ENCODE assay signal across 8 cellular contexts in the genomic region with DNA sequence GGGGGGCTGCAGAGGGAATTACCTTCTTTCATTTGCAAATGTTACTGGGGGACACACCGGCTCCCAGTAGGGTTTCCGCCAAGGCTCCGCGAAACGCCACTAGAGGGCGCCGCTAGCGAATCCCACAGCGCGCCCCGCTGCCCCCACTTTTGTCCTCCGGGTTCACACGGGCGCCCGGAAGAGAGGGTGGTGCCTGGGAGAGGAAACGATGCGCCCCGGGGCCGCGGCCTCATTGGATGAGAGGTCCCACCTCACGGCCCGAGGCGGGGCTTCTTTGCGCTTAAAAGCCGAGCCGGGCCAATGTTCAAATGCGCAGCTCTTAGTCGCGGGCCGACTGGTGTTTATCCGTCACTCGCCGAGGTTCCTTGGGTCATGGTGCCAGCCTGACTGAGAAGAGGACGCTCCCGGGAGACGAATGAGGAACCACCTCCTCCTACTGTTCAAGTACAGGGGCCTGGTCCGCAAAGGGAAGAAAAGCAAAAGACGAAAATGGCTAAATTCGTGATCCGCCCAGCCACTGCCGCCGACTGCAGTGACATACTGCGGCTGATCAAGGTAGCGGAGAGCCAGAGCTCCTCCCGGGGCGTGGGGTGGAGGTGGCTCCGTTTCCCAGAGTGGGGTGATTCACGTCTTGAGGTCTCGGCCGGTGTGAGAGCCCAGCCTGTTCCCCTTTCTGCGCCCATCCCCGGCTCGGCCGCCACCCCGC. TPM values are rescaled to one million over a fixed set of nuclear protein-coding genes. Genes with fewer than 3 reads are reported as not detected.
DNase-seq lines count a peak whose midpoint lies in the region; ATAC-seq and TF ChIP-seq lines count a peak whose summit lies in the region.

A gene (plus strand): TSS at position 311 of the 706 bp plus-strand sequence. CDS start 179 bp downstream, at position 490.

- TF ChIP-seq CTCF in AG09319 (IDR thresholded peaks at IDR 0.05; ENCODE audit: low read depth, low read length) (peak; percentile 71), WTC11 (IDR thresholded peaks at IDR 0.05) (peak; percentile 55), cardiac fibroblast (IDR thresholded peaks at IDR 0.05; ENCODE audit: low read depth, low read length) (peak; percentile 67), spleen (IDR thresholded peaks at IDR 0.05 in 8 of 11, conservative IDR thresholded peaks at IDR 0.05 in 3 of 11) (peak; percentile 63 to 89 (median 82))

- ATAC-seq in HG03196 (IDR thresholded peaks at IDR 0.05; ENCODE audit: unreplicated experiment) (peak; percentile 83), WTC11 (peak; percentile 99)

- POLR2A ChIA-PET in WTC11 (lab: Charles Lee): interaction anchor here (0.6 to 1.6 kb wide), 6 partner anchors 30 to 124 kb away, joined by 3 to 9 read pairs (median 4); a partner anchor contains a TSS

- no peaks in the 10 kb centered on the region for H3K9me3 Mint-ChIP-seq in WTC11

- H3K9me3 ChIP-seq in spleen: peaks cover 0 to 5% (median 0%) of the 10 kb centered on the region in 8 donors

- peaks cover 8 to 36% (median 20%) of the 10 kb centered on the region in 6 donors for H3K4me1 ChIP-seq in spleen

- CTCF ChIA-PET in WTC11 (lab: Charles Lee): interaction anchor here (1.0 to 2.0 kb wide), 9 partner anchors 14 to 271 kb away, joined by 3 to 27 read pairs (median 5); a partner anchor contains a TSS

- no peaks in the 10 kb centered on the region for H3K27me3 ChIP-seq in spleen (replicated peaks in 1 of 7)

- peak; percentile 100 for TF ChIP-seq POLR2A in GM18951 (IDR thresholded peaks at IDR 0.05; ENCODE audit: extremely low read depth, insufficient read depth, insufficient read length)
- TF ChIP-seq POLR2A in spleen (IDR thresholded peaks at IDR 0.05): peak; percentile 93 to 98 (median 98)

- H3K36me3 ChIP-seq in spleen: peaks cover 0 to 19% (median 7%) of the 10 kb centered on the region in 6 donors

- in situ Hi-C loops in GM18951 (cut with MboI; ENCODE audit: low sequenced_read_pairs, unreplicated experiment): no loop called here

- peak within 1 kb of the TSS; percentile 68 to 73 for H3K4me3 ChIP-seq in cardiac fibroblast (replicated peaks in 1 of 2; ENCODE audit: low read depth in 2 of 2, low read length in 2 of 2)
- peak within 1 kb of the TSS; percentile 40 to 77 (median 52) for H3K4me3 ChIP-seq in spleen

- intact Hi-C loops in spleen (cut with DNase I; ENCODE audit: low total_unique reads): no loop called here

- H3K27ac Mint-ChIP-seq in WTC11: peak within 1 kb of the TSS; percentile 94

- 0 to 27% (median 1%) methylated on average over 20 to 55 of the region's 55 CpGs for WGBS in spleen, 5 donors

- peak within 1 kb of the TSS; percentile 93 for H3K4me3 Mint-ChIP-seq in WTC11

- DNase-seq in AG09319 (ENCODE audit: extremely low read depth, low read depth) (peak; percentile 87), NCI-H226 (peak; percentile 89), WTC11 (ENCODE audit: low spot score) (peak; percentile 95), cardiac fibroblast (ENCODE audit: low read depth in 2 of 2) (peak; percentile 95 to 97), iPS-NIHi7 (ENCODE audit: extremely low spot score) (peak; percentile 98), spleen (peak; percentile 97)

- no peaks in the 10 kb centered on the region; the same call in 1 of the 2 replicates for H3K27me3 Mint-ChIP-seq in WTC11 (ENCODE audit: low read depth)

- peak within 1 kb of the TSS; percentile 86 to 98 (median 96) for H3K27ac ChIP-seq in spleen

- peaks cover 23% of the 10 kb centered on the region for H3K4me1 Mint-ChIP-seq in WTC11

- peaks cover 24% of the 10 kb centered on the region for H3K36me3 Mint-ChIP-seq in WTC11

TF ChIP-seq in WTC11, 78 proteins besides CTCF, POLR2A, EP300 and RAD21:
- TF ChIP-seq SOX15 (CRISPR knock-in tag; IDR thresholded peaks at IDR 0.05): no peak
- TF ChIP-seq, protein P1, sequence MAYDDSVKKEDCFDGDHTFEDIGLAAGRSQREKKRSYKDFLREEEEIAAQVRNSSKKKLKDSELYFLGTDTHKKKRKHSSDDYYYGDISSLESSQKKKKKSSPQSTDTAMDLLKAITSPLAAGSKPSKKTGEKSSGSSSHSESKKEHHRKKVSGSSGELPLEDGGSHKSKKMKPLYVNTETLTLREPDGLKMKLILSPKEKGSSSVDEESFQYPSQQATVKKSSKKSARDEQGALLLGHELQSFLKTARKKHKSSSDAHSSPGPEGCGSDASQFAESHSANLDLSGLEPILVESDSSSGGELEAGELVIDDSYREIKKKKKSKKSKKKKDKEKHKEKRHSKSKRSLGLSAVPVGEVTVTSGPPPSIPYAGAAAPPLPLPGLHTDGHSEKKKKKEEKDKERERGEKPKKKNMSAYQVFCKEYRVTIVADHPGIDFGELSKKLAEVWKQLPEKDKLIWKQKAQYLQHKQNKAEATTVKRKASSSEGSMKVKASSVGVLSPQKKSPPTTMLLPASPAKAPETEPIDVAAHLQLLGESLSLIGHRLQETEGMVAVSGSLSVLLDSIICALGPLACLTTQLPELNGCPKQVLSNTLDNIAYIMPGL (CRISPR knock-in tag; IDR thresholded peaks at IDR 0.05): peak; percentile 24; the same call in 1 of the 2 replicates
- TF ChIP-seq ZNF232 (CRISPR knock-in tag; IDR thresholded peaks at IDR 0.05): 0 out of 2 replicates have a peak, but pooled peaks have one; percentile 59
- TF ChIP-seq ZNF317 (CRISPR knock-in tag; IDR thresholded peaks at IDR 0.05; ENCODE audit: borderline replicate concordance, low read depth): no peak
- peak; percentile 43; the same call in 1 of the 2 replicates for TF ChIP-seq SP1 (CRISPR knock-in tag; conservative IDR thresholded peaks at IDR 0.05)
- TF ChIP-seq, protein P2, sequence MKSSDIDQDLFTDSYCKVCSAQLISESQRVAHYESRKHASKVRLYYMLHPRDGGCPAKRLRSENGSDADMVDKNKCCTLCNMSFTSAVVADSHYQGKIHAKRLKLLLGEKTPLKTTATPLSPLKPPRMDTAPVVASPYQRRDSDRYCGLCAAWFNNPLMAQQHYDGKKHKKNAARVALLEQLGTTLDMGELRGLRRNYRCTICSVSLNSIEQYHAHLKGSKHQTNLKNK (CRISPR knock-in tag; IDR thresholded peaks at IDR 0.05): no peak
- TF ChIP-seq CREM (CRISPR knock-in tag; IDR thresholded peaks at IDR 0.05): 0 out of 2 replicates have a peak, but pooled peaks have one; percentile 26

RNA-seq across cellular contexts. Expression of the gene that starts here (rescaled TPM):
- 52.6 to 70.7 TPM (median 55.8 TPM) in 3 replicates for total RNA-seq in WTC11 (2021)
- total RNA-seq in spleen: 1,000 to 10,000 TPM in 3 of 7 donors, 100 to 1,000 TPM in 4; 714 to 2,832 (median 962) TPM
- 1,000 to 10,000 TPM in 2 of 3 donors, 100 to 1,000 TPM in 1; 809 to 1,355 (median 1,000) TPM for polyA plus RNA-seq in spleen

Comparison
In these comparisons a context has a peak if more than half of its experiments do, and no peak if none do; other contexts are left out.
1. Peak in every context shown above with its lines: DNase-seq, ATAC-seq, H3K4me3 ChIP-seq and H3K27ac ChIP-seq.